Comparison of ENCODE assay signal across 9 cellular contexts in genomic region chr4:101200561-101200960, GRCh38.
A peak's percentile ranks its signal among the peaks of the same experiment; 100 is the strongest.
DNase-seq lines count a peak whose midpoint lies in the region; ATAC-seq, FAIRE-seq and TF ChIP-seq lines count a peak whose summit lies in the region.
"Had no signal": no experiment of that assay in that cellular context is flagged by ENCODE, and none has a peak within 500 bp of the region (broad histone marks: within the 10 kb centered on the region; RNA-seq: fewer than 3 reads in every experiment).

No MANE protein-coding gene starts in this region.

- POLR2A ChIA-PET in AG04449 (lab: Yijun Ruan, JAX) = no interaction called here
- POLR2A ChIA-PET in K562 (lab: Yijun Ruan, JAX) = no interaction called here

- CTCF ChIA-PET in AG04449 (lab: Yijun Ruan, JAX) (interaction anchor here (0.9 kb wide), 1 partner anchor 13 kb away, joined by 4 read pairs; no protein-coding TSS in a partner anchor), K562 (lab: Yijun Ruan, JAX; ENCODE audit: low intra/inter-chr PET ratio) (no interaction called here)

- intact Hi-C loops in K562 (cut with micrococcal nuclease) = no loop called here
- intact Hi-C loops in right lobe of liver (cut with DNase I) = no loop called here

- TF ChIP-seq CTCF in AG04449 (IDR thresholded peaks at IDR 0.05; ENCODE audit: insufficient read depth, low read length, missing control alignments) (no peak), K562 (IDR thresholded peaks at IDR 0.05 in 2 of 3, conservative IDR thresholded peaks at IDR 0.05 in 1 of 3; ENCODE audit: insufficient read depth in 2 of 3, low read depth in 1 of 3, low read length in 3 of 3) (no peak), right lobe of liver (IDR thresholded peaks at IDR 0.05) (no peak)

- DNase-seq in AG04449 (ENCODE audit: low read depth, low spot score) (peak; percentile 83), Kasumi-1 (lab: John Stamatoyannopoulos, UW) (peak; percentile 58 to 69), K562 (ENCODE audit: extremely low read depth in 1 of 4, low spot score in 3 of 4) (no peak), right lobe of liver (no peak), NCI-H146 treated with DMSO at 0.1 percent for 48 hours (lab: John Stamatoyannopoulos, UW; ENCODE audit: unreplicated experiment) (no peak), ureter (ENCODE audit: low spot score) (no peak), Karpas-422 (no peak)
- DNase-seq: central memory CD4-positive, alpha-beta T cell had no signal

- in situ Hi-C loops in K562 (cut with MboI) = no loop called here

- H3K9me2 ChIP-seq in Karpas-422 (replicated peaks; ENCODE audit: insufficient read depth, low read length) = no peaks in the 10 kb centered on the region

- no peak for TF ChIP-seq EP300 in K562 (IDR thresholded peaks at IDR 0.05; ENCODE audit: low read length)

- TF ChIP-seq POLR2A in K562 (conservative IDR thresholded peaks at IDR 0.05) (no peak), right lobe of liver (IDR thresholded peaks at IDR 0.05) (no peak)

- H3K4me1 ChIP-seq in K562 (replicated peaks in 1 of 2; ENCODE audit: control insufficient read depth in 2 of 2, insufficient read depth in 2 of 2, low read length in 2 of 2) = no peaks in the 10 kb centered on the region
- H3K4me1 ChIP-seq in right lobe of liver = peaks cover 0 to 28% (median 15%) of the 10 kb centered on the region in 4 donors
- H3K4me1 ChIP-seq in Karpas-422 (ENCODE audit: low read length) = no peaks in the 10 kb centered on the region

- ATAC-seq in K562 (no peak), right lobe of liver (peak in 3 of 4 donors; percentile 23 to 82 (median 67)), GM18858 (IDR thresholded peaks at IDR 0.05; ENCODE audit: unreplicated experiment) (no peak)

- H2AFZ ChIP-seq in K562 (ENCODE audit: low read depth, low read length) = no peak overlapping the region
- no peak overlapping the region for H2AFZ ChIP-seq in Karpas-422 (ENCODE audit: low read length)

- H3K79me2 ChIP-seq in K562 (ENCODE audit: control insufficient read depth, insufficient read depth, low read length) (no peaks in the 10 kb centered on the region), Karpas-422 (ENCODE audit: low read length) (no peaks in the 10 kb centered on the region)

- no peak overlapping the region for H3K4me2 ChIP-seq in K562 (ENCODE audit: insufficient read depth, low read length)
- H3K4me2 ChIP-seq in Karpas-422 (ENCODE audit: low read depth, low read length, poor library complexity, severe bottlenecking) = no peak overlapping the region

- H4K20me1 ChIP-seq in K562 (replicated peaks; ENCODE audit: control insufficient read depth, insufficient read depth, low read length) (no peaks in the 10 kb centered on the region), Karpas-422 (ENCODE audit: insufficient read depth, low read depth, low read length) (peaks cover 10% of the 10 kb centered on the region; the same call in 1 of the 2 replicates)

- H3K9ac ChIP-seq in K562 (ENCODE audit: insufficient read depth in 1 of 2, low read depth in 2 of 2, low read length in 2 of 2) (no peak overlapping the region), Karpas-422 (ENCODE audit: low read length) (no peak overlapping the region)

- 0% methylated on average over 4 of the region's 4 CpGs for WGBS in K562 (ENCODE audit: insufficient coverage, low coverage, missing lambda C conversion rate)
- 30% methylated on average over 4 of the region's 4 CpGs for WGBS in right lobe of liver (ENCODE audit: insufficient coverage, low coverage, low lambda C conversion rate, missing lambda C conversion rate)

- H3K27me3 ChIP-seq in K562 (ENCODE audit: control insufficient read depth in 2 of 2, insufficient read depth in 2 of 2, low read length in 2 of 2) (no peaks in the 10 kb centered on the region), right lobe of liver (no peaks in the 10 kb centered on the region), Karpas-422 (ENCODE audit: low read length) (0 out of 2 replicates have a peak, but pooled peaks cover 2% of the 10 kb centered on the region)

- FAIRE-seq in K562 (lab: Jason Lieb, UNC) = no peak

- no TSS peak for BruUV-seq in K562 (replicated peaks; lab: Mats Ljungman, UMichigan)

- no peak for TF ChIP-seq RAD21 in K562 (CRISPR knock-in tag; conservative IDR thresholded peaks at IDR 0.05 in 1 of 2, IDR thresholded peaks at IDR 0.05 in 1 of 2)

- no peaks in the 10 kb centered on the region for H3K9me3 ChIP-seq in K562 (replicated peaks; ENCODE audit: control insufficient read depth, insufficient read depth, low read depth, low read length)
- H3K9me3 ChIP-seq in right lobe of liver = no peaks in the 10 kb centered on the region
- H3K9me3 ChIP-seq in Karpas-422 (ENCODE audit: low read length) = no peaks in the 10 kb centered on the region

- H3K9me1 ChIP-seq in K562 (ENCODE audit: control insufficient read depth, insufficient read depth, low read length) = no peaks in the 10 kb centered on the region

- no peaks in the 10 kb centered on the region for H3K36me3 ChIP-seq in K562 (ENCODE audit: control insufficient read depth, insufficient read depth, low read length)
- H3K36me3 ChIP-seq in right lobe of liver = no peaks in the 10 kb centered on the region
- H3K36me3 ChIP-seq in Karpas-422 (ENCODE audit: insufficient read depth, low read length) = no peaks in the 10 kb centered on the region

- H3K27ac ChIP-seq in K562 (ENCODE audit: extremely low read depth, low read depth, low read length) (no peak overlapping the region), right lobe of liver (no peak overlapping the region), Karpas-422 (ENCODE audit: low read length) (no peak overlapping the region)

- H3K4me3 ChIP-seq in AG04449 (ENCODE audit: low read depth, low read length) (no peak overlapping the region), K562 (no peak overlapping the region), right lobe of liver (no peak overlapping the region), Karpas-422 (ENCODE audit: low read length) (no peak overlapping the region)

TF ChIP-seq in K562, 482 proteins besides CTCF, POLR2A, EP300 and RAD21:
- TF ChIP-seq RFX5 (IDR thresholded peaks at IDR 0.05; ENCODE audit: low read depth, low read length) = no peak
- no peak for TF ChIP-seq ZNF407 (IDR thresholded peaks at IDR 0.05; ENCODE audit: low read depth)
- peak; percentile 91; the same call in 1 of the 2 replicates for TF ChIP-seq ZNF12 (CRISPR knock-in tag; IDR thresholded peaks at IDR 0.05)
- no peak for TF ChIP-seq CEBPG (CRISPR knock-in tag; IDR thresholded peaks at IDR 0.05)
- 0 out of 4 replicates have a peak, but pooled peaks of 1 of the 2 experiments have one; percentile 11 for TF ChIP-seq CEBPG (tag; conservative IDR thresholded peaks at IDR 0.05 in 1 of 2, IDR thresholded peaks at IDR 0.05 in 1 of 2)
- TF ChIP-seq POLR3A (IDR thresholded peaks at IDR 0.05; ENCODE audit: borderline replicate concordance, extremely low read depth, insufficient read depth, insufficient read length) = no peak
- peak; percentile 68 for TF ChIP-seq FOSL1 (tag; conservative IDR thresholded peaks at IDR 0.05)
- no peak for TF ChIP-seq PTTG1 (tag; IDR thresholded peaks at IDR 0.05; ENCODE audit: low read depth)

Comparison
In these comparisons a context has a peak if more than half of its experiments do, and no peak if none do; other contexts are left out.
1. DNase-seq: peak in AG04449 (single experiment) and Kasumi-1 (2 of 2); none in K562 (0 of 4), right lobe of liver (0 of 3), NCI-H146 treated with DMSO at 0.1 percent for 48 hours (single experiment), ureter (single experiment) and Karpas-422 (single experiment).
2. ATAC-seq: peak in right lobe of liver (3 of 4); none in K562 (single experiment) and GM18858 (single experiment).